ENCODE assay signal across 1 cellular context in the genomic region with DNA sequence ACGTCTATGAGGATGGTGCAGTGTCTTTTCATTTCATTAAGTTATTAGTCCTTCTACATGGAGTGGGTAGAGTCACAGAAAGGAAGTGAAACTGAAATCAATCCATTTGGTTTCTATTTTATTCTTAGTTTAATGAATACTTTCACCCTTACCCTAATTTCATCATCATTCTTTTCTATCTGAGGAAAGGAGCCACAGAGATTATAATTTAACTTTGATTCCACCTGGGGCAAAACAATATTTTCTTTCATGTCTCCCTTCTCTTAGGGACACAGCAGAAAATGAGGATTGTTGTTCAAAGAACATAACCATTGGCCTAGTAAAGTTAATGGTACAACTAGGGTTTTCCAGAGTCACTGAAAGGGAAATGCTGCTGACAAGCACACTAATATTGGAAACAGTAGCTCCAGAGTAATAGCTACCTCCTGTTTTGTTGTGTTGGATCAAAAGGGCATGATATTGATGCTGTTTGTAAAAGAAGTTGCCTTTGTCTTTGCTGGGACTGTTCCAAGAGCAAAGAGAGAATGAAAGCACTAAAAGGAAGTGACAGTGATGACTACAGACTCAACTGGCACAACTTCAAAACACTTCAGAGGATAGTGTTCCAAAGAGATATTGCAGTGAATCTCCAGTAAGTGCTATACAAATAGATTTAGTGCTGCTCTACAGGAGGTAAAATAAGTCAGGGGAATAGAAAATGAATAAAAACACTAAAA.
TF ChIP-seq lines count a peak whose summit lies in the region.

No MANE protein-coding gene starts in this region.

TF ChIP-seq in GM12878, 131 proteins besides CTCF, POLR2A, EP300 and RAD21 (continued from another document and continues in another):
- TF ChIP-seq, protein P1, sequence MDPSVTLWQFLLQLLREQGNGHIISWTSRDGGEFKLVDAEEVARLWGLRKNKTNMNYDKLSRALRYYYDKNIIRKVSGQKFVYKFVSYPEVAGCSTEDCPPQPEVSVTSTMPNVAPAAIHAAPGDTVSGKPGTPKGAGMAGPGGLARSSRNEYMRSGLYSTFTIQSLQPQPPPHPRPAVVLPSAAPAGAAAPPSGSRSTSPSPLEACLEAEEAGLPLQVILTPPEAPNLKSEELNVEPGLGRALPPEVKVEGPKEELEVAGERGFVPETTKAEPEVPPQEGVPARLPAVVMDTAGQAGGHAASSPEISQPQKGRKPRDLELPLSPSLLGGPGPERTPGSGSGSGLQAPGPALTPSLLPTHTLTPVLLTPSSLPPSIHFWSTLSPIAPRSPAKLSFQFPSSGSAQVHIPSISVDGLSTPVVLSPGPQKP (IDR thresholded peaks at IDR 0.05; ENCODE audit: low read depth, low read length): no peak
- TF ChIP-seq SIN3A (IDR thresholded peaks at IDR 0.05; ENCODE audit: low read depth, low read length) (no peak), ATF7 (IDR thresholded peaks at IDR 0.05; ENCODE audit: low read depth) (no peak), CREM (IDR thresholded peaks at IDR 0.05; ENCODE audit: low read depth) (no peak), ZNF24 (IDR thresholded peaks at IDR 0.05) (no peak), ZSCAN29 (IDR thresholded peaks at IDR 0.05) (no peak), POLR2AphosphoS5 (IDR thresholded peaks at IDR 0.05; ENCODE audit: low read length) (no peak), RFX5 (IDR thresholded peaks at IDR 0.05; ENCODE audit: low read depth, low read length) (no peak), NFIC (IDR thresholded peaks at IDR 0.05; ENCODE audit: low read depth, low read length) (peak; percentile 40; the same call in 1 of the 2 replicates), CBFB (IDR thresholded peaks at IDR 0.05; ENCODE audit: low read depth) (no peak), TAF1 (IDR thresholded peaks at IDR 0.05; ENCODE audit: borderline replicate concordance, low read depth, low read length) (no peak), RCOR1 (conservative IDR thresholded peaks at IDR 0.05; ENCODE audit: low read depth, low read length) (no peak), ZNF622 (IDR thresholded peaks at IDR 0.05) (no peak), IKZF2 (IDR thresholded peaks at IDR 0.05) (peak; percentile 35 to 48), BCL11A (IDR thresholded peaks at IDR 0.05; ENCODE audit: low read depth, low read length) (0 out of 2 replicates have a peak, but pooled peaks have one; percentile 17), TCF12 (IDR thresholded peaks at IDR 0.05; ENCODE audit: low read depth, low read length) (no peak), YBX1 (IDR thresholded peaks at IDR 0.05) (no peak), ZNF207 (IDR thresholded peaks at IDR 0.05; ENCODE audit: borderline replicate concordance) (no peak), MTA3 (IDR thresholded peaks at IDR 0.05; ENCODE audit: borderline replicate concordance, low read length) (no peak), CHD4 (IDR thresholded peaks at IDR 0.05) (no peak), CBX5 (IDR thresholded peaks at IDR 0.05; ENCODE audit: low read depth) (no peak), SPI1 (IDR thresholded peaks at IDR 0.05; ENCODE audit: borderline replicate concordance, insufficient read depth, low read depth, low read length) (peak; percentile 89), JUNB (IDR thresholded peaks at IDR 0.05) (peak; percentile 22), EED (IDR thresholded peaks at IDR 0.05; ENCODE audit: low read depth) (no peak), RELA (IDR thresholded peaks at IDR 0.05; ENCODE audit: borderline replicate concordance, partially characterized antibody) (no peak), CBX3 (IDR thresholded peaks at IDR 0.05; ENCODE audit: borderline replicate concordance, low read depth) (no peak), IKZF1 (conservative IDR thresholded peaks at IDR 0.05) (peak; percentile 40)
- TF ChIP-seq, protein P2, sequence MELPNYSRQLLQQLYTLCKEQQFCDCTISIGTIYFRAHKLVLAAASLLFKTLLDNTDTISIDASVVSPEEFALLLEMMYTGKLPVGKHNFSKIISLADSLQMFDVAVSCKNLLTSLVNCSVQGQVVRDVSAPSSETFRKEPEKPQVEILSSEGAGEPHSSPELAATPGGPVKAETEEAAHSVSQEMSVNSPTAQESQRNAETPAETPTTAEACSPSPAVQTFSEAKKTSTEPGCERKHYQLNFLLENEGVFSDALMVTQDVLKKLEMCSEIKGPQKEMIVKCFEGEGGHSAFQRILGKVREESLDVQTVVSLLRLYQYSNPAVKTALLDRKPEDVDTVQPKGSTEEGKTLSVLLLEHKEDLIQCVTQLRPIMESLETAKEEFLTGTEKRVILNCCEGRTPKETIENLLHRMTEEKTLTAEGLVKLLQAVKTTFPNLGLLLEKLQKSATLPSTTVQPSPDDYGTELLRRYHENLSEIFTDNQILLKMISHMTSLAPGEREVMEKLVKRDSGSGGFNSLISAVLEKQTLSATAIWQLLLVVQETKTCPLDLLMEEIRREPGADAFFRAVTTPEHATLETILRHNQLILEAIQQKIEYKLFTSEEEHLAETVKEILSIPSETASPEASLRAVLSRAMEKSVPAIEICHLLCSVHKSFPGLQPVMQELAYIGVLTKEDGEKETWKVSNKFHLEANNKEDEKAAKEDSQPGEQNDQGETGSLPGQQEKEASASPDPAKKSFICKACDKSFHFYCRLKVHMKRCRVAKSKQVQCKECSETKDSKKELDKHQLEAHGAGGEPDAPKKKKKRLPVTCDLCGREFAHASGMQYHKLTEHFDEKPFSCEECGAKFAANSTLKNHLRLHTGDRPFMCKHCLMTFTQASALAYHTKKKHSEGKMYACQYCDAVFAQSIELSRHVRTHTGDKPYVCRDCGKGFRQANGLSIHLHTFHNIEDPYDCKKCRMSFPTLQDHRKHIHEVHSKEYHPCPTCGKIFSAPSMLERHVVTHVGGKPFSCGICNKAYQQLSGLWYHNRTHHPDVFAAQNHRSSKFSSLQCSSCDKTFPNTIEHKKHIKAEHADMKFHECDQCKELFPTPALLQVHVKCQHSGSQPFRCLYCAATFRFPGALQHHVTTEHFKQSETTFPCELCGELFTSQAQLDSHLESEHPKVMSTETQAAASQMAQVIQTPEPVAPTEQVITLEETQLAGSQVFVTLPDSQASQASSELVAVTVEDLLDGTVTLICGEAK (IDR thresholded peaks at IDR 0.05; ENCODE audit: borderline replicate concordance): no peak
- TF ChIP-seq, protein P3, sequence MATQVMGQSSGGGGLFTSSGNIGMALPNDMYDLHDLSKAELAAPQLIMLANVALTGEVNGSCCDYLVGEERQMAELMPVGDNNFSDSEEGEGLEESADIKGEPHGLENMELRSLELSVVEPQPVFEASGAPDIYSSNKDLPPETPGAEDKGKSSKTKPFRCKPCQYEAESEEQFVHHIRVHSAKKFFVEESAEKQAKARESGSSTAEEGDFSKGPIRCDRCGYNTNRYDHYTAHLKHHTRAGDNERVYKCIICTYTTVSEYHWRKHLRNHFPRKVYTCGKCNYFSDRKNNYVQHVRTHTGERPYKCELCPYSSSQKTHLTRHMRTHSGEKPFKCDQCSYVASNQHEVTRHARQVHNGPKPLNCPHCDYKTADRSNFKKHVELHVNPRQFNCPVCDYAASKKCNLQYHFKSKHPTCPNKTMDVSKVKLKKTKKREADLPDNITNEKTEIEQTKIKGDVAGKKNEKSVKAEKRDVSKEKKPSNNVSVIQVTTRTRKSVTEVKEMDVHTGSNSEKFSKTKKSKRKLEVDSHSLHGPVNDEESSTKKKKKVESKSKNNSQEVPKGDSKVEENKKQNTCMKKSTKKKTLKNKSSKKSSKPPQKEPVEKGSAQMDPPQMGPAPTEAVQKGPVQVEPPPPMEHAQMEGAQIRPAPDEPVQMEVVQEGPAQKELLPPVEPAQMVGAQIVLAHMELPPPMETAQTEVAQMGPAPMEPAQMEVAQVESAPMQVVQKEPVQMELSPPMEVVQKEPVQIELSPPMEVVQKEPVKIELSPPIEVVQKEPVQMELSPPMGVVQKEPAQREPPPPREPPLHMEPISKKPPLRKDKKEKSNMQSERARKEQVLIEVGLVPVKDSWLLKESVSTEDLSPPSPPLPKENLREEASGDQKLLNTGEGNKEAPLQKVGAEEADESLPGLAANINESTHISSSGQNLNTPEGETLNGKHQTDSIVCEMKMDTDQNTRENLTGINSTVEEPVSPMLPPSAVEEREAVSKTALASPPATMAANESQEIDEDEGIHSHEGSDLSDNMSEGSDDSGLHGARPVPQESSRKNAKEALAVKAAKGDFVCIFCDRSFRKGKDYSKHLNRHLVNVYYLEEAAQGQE (IDR thresholded peaks at IDR 0.05; ENCODE audit: low read depth, low read length): no peak
- TF ChIP-seq, protein P4, sequence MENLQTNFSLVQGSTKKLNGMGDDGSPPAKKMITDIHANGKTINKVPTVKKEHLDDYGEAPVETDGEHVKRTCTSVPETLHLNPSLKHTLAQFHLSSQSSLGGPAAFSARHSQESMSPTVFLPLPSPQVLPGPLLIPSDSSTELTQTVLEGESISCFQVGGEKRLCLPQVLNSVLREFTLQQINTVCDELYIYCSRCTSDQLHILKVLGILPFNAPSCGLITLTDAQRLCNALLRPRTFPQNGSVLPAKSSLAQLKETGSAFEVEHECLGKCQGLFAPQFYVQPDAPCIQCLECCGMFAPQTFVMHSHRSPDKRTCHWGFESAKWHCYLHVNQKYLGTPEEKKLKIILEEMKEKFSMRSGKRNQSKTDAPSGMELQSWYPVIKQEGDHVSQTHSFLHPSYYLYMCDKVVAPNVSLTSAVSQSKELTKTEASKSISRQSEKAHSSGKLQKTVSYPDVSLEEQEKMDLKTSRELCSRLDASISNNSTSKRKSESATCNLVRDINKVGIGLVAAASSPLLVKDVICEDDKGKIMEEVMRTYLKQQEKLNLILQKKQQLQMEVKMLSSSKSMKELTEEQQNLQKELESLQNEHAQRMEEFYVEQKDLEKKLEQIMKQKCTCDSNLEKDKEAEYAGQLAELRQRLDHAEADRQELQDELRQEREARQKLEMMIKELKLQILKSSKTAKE (IDR thresholded peaks at IDR 0.05; ENCODE audit: low read depth, poor library complexity, severe bottlenecking): no peak
- TF ChIP-seq, protein P5, sequence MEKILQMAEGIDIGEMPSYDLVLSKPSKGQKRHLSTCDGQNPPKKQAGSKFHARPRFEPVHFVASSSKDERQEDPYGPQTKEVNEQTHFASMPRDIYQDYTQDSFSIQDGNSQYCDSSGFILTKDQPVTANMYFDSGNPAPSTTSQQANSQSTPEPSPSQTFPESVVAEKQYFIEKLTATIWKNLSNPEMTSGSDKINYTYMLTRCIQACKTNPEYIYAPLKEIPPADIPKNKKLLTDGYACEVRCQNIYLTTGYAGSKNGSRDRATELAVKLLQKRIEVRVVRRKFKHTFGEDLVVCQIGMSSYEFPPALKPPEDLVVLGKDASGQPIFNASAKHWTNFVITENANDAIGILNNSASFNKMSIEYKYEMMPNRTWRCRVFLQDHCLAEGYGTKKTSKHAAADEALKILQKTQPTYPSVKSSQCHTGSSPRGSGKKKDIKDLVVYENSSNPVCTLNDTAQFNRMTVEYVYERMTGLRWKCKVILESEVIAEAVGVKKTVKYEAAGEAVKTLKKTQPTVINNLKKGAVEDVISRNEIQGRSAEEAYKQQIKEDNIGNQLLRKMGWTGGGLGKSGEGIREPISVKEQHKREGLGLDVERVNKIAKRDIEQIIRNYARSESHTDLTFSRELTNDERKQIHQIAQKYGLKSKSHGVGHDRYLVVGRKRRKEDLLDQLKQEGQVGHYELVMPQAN (conservative IDR thresholded peaks at IDR 0.05): no peak
- TF ChIP-seq, protein P6, sequence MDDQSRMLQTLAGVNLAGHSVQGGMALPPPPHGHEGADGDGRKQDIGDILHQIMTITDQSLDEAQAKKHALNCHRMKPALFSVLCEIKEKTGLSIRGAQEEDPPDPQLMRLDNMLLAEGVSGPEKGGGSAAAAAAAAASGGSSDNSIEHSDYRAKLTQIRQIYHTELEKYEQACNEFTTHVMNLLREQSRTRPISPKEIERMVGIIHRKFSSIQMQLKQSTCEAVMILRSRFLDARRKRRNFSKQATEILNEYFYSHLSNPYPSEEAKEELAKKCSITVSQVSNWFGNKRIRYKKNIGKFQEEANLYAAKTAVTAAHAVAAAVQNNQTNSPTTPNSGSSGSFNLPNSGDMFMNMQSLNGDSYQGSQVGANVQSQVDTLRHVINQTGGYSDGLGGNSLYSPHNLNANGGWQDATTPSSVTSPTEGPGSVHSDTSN (IDR thresholded peaks at IDR 0.05; ENCODE audit: insufficient replicate concordance, low read depth, low read length): no peak
- TF ChIP-seq, protein P7, sequence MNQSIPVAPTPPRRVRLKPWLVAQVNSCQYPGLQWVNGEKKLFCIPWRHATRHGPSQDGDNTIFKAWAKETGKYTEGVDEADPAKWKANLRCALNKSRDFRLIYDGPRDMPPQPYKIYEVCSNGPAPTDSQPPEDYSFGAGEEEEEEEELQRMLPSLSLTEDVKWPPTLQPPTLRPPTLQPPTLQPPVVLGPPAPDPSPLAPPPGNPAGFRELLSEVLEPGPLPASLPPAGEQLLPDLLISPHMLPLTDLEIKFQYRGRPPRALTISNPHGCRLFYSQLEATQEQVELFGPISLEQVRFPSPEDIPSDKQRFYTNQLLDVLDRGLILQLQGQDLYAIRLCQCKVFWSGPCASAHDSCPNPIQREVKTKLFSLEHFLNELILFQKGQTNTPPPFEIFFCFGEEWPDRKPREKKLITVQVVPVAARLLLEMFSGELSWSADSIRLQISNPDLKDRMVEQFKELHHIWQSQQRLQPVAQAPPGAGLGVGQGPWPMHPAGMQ (IDR thresholded peaks at IDR 0.05; ENCODE audit: borderline replicate concordance): no peak
- TF ChIP-seq, protein P8, sequence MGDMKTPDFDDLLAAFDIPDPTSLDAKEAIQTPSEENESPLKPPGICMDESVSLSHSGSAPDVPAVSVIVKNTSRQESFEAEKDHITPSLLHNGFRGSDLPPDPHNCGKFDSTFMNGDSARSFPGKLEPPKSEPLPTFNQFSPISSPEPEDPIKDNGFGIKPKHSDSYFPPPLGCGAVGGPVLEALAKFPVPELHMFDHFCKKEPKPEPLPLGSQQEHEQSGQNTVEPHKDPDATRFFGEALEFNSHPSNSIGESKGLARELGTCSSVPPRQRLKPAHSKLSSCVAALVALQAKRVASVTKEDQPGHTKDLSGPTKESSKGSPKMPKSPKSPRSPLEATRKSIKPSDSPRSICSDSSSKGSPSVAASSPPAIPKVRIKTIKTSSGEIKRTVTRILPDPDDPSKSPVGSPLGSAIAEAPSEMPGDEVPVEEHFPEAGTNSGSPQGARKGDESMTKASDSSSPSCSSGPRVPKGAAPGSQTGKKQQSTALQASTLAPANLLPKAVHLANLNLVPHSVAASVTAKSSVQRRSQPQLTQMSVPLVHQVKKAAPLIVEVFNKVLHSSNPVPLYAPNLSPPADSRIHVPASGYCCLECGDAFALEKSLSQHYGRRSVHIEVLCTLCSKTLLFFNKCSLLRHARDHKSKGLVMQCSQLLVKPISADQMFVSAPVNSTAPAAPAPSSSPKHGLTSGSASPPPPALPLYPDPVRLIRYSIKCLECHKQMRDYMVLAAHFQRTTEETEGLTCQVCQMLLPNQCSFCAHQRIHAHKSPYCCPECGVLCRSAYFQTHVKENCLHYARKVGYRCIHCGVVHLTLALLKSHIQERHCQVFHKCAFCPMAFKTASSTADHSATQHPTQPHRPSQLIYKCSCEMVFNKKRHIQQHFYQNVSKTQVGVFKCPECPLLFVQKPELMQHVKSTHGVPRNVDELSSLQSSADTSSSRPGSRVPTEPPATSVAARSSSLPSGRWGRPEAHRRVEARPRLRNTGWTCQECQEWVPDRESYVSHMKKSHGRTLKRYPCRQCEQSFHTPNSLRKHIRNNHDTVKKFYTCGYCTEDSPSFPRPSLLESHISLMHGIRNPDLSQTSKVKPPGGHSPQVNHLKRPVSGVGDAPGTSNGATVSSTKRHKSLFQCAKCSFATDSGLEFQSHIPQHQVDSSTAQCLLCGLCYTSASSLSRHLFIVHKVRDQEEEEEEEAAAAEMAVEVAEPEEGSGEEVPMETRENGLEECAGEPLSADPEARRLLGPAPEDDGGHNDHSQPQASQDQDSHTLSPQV (IDR thresholded peaks at IDR 0.05): no peak
